ENCODE assay signal across 1 cellular context in the genomic region with DNA sequence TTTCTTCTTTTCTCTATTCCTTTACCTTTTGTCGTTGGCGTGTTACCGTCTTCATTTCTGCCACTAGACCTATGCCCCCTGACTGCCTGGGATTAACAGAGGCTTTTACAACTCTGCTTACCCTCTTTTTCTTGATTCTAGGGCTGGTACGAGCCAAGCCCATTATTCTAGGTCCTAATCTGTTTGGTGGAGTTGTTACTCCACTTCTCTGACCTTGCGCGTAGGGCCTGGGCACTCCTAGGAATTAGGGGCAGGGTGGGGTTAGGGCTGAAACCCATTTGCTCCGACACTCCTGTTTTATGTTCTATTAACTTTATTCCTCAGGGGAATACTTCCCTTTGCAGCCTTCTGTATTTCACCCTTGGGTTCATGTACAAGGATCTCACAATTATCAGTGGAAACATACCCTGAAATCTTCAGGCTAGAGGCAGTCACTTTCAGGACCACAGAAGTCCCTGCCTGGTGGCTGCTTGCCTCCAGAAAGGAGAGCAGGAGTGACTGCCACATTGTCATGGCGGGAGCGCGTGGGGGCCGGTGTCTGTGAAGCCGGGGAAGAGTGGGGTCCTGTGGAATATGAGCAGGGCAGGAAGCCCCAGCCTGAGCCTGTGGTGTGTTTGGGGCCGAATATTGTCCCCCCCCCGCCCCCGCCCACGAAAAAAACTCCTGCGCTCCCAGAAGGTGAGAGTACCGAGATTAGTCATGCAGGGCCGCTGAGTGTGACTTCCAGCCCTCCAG.
TF ChIP-seq lines count a peak whose summit lies in the region.

No MANE protein-coding gene starts in this region.

TF ChIP-seq in H1, 55 proteins besides CTCF, POLR2A, EP300 and RAD21 (continued from another document):
- no peak for TF ChIP-seq TAF7 (optimal IDR thresholded peaks at IDR 0.05; ENCODE audit: borderline replicate concordance, low read depth, low read length)
